Comparison of ENCODE assay signal across 24 cellular contexts in genomic region chr1:152566681-152567080, GRCh38. TPM values are rescaled to one million over a fixed set of nuclear protein-coding genes. Genes with fewer than 3 reads are reported as not detected.
"Had no signal": no experiment of that assay in that cellular context is flagged by ENCODE, and none has a peak within 500 bp of the region (broad histone marks: within the 10 kb centered on the region; RNA-seq: fewer than 3 reads in every experiment).

LCE3E (minus strand) TSS chr1:152566780; CDS start chr1:152566208, 572 bp downstream.

- DNase-seq: activated CD4-positive, alpha-beta T cell treated with anti-CD3 and anti-CD28 coated beads, Interleukin-2, amount 10 ng/mL, durations not matched to agents 7 days and 5 days; activated CD8-positive, alpha-beta memory T cell treated with anti-CD3 and anti-CD28 coated beads for 24 hours; activated CD8-positive, alpha-beta memory T cell treated with anti-CD3 and anti-CD28 coated beads, Interleukin-2, amount 50 U/mL, for 48 hours; activated effector memory CD4-positive, alpha-beta T cell treated with anti-CD3 and anti-CD28 coated beads, Interleukin-2, amount 50 U/mL, for 16 hours; activated T-cell treated with anti-CD3 and anti-CD28 coated beads, Interleukin-2, amount 50 U/mL, for 48 hours; cerebellar nuclear complex; cortex of kidney; heart right ventricle; immature natural killer cell; naive thymus-derived CD8-positive, alpha-beta T cell; right cardiac atrium; stimulated activated CD4-positive, alpha-beta T cell treated with anti-CD3 and anti-CD28 coated beads, Interleukin-2, amount 100 ng/mL, for 24 hours had no signal

- ATAC-seq: activated CD4-positive, CD25-positive, alpha-beta regulatory T cell treated with anti-CD3 and anti-CD28 coated beads, Interleukin-2, amount 50 U/mL, for 24 hours; heart right ventricle; naive thymus-derived CD8-positive, alpha-beta T cell; right cardiac atrium had no signal

- H3K4me3 Mint-ChIP-seq: activated CD4-positive, alpha-beta T cell treated with anti-CD3 and anti-CD28 coated beads, Interleukin-2, amount 10 ng/mL, durations not matched to agents 7 days and 5 days; activated naive CD4-positive, alpha-beta T cell treated with anti-CD3 and anti-CD28 coated beads, Interleukin-2, amount 50 U/mL, for 24 hours; immature natural killer cell; naive thymus-derived CD8-positive, alpha-beta T cell; stimulated activated naive CD8-positive, alpha-beta T cell treated with anti-CD3 and anti-CD28 coated beads, Interleukin-15, Interleukin-2, amounts not matched to agents 100 ng/mL and 50 ng/mL, for 24 hours; type B pancreatic cell had no signal

- H3K27ac ChIP-seq: ascending aorta, esophagus muscularis mucosa, heart right ventricle, prostate gland, suprapubic skin had no signal

- H3K4me1 Mint-ChIP-seq: activated naive CD4-positive, alpha-beta T cell treated with anti-CD3 and anti-CD28 coated beads, Interleukin-2, amount 50 U/mL, for 24 hours; immature natural killer cell; naive thymus-derived CD8-positive, alpha-beta T cell had no signal

- H3K27me3 ChIP-seq: ascending aorta, esophagus muscularis mucosa, suprapubic skin had no signal

- H3K36me3 Mint-ChIP-seq: activated naive CD4-positive, alpha-beta T cell treated with anti-CD3 and anti-CD28 coated beads, Interleukin-2, amount 50 U/mL, for 24 hours; immature natural killer cell; type B pancreatic cell had no signal

- H3K27ac Mint-ChIP-seq: activated CD4-positive, alpha-beta T cell treated with anti-CD3 and anti-CD28 coated beads, Interleukin-2, amount 10 ng/mL, durations not matched to agents 7 days and 5 days; activated naive CD4-positive, alpha-beta T cell treated with anti-CD3 and anti-CD28 coated beads, Interleukin-2, amount 50 U/mL, for 24 hours; immature natural killer cell; naive thymus-derived CD8-positive, alpha-beta T cell; stimulated activated naive CD8-positive, alpha-beta T cell treated with anti-CD3 and anti-CD28 coated beads, Interleukin-15, Interleukin-2, amounts not matched to agents 100 ng/mL and 50 ng/mL, for 24 hours; type B pancreatic cell had no signal

- H3K36me3 ChIP-seq: ascending aorta, esophagus muscularis mucosa, heart right ventricle, prostate gland, suprapubic skin had no signal

- H3K4me1 ChIP-seq: ascending aorta, esophagus muscularis mucosa, heart right ventricle, prostate gland, suprapubic skin had no signal

- H3K9me3 ChIP-seq: prostate gland had no signal

- H3K4me3 ChIP-seq: ascending aorta, esophagus muscularis mucosa, heart right ventricle, prostate gland, suprapubic skin had no signal

RNA-seq across cellular contexts. Expression of gene LCE3E, which starts in this region (rescaled TPM):
- total RNA-seq: activated CD4-positive, alpha-beta T cell treated with anti-CD3 and anti-CD28 coated beads, Interleukin-2, amount 10 ng/mL, durations not matched to agents 7 days and 5 days; ascending aorta; esophagus muscularis mucosa; heart right ventricle; liver; mesenteric fat pad; naive thymus-derived CD8-positive, alpha-beta T cell; osteocyte; prostate gland; right cardiac atrium; skeletal muscle tissue had no signal
